20 cellular contexts compared by ENCODE assay signal in the genomic region with DNA sequence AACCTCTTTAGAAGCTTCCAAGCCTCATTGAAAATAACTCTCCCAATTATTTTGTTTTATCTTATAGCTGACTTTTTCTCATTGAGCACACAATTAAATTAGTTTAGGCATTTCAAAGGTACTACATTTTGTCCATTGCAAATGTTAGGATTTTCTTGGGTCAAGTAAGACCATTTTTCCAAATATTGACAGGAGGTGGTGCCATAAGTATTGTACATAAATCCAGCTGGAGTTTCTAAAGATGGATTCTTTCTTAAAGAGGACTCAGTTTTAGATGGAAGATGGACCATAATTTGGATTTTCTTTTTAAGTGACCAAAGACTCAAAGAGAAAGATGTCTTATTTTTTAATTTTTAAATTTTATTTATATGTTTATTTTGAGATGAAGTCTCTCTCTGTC. TPM values are rescaled to one million over a fixed set of nuclear protein-coding genes. Genes with fewer than 3 reads are reported as not detected.
"Had no signal": no experiment of that assay in that cellular context is flagged by ENCODE, and none has a peak within 500 bp of the region (broad histone marks: within the 10 kb centered on the region; RNA-seq: fewer than 3 reads in every experiment).

No MANE protein-coding gene starts in this region.

- H3K27ac Mint-ChIP-seq: activated CD4-positive, alpha-beta T cell treated with anti-CD3 and anti-CD28 coated beads, Interleukin-2, amount 10 ng/mL, durations not matched to agents 7 days and 5 days; activated naive CD8-positive, alpha-beta T cell; activated T-cell treated with anti-CD3 and anti-CD28 coated beads, Interleukin-2, amount 50 U/mL, for 72 hours; naive B cell; neural progenitor cell; stimulated activated naive CD8-positive, alpha-beta T cell treated with anti-CD3 and anti-CD28 coated beads, Interleukin-15, amount 100 ng/mL, for 72 hours; T-helper 2 cell treated with Interferon-gamma antibody and Interleukin-4, amounts not matched to agents 5 μg/mL and 100 μg/mL, for 36 hours had no signal

- H3K9ac ChIP-seq: neural progenitor cell had no signal

- H3K4me3 Mint-ChIP-seq: activated CD4-positive, alpha-beta T cell treated with anti-CD3 and anti-CD28 coated beads, Interleukin-2, amount 10 ng/mL, durations not matched to agents 7 days and 5 days; activated naive CD8-positive, alpha-beta T cell; activated T-cell treated with anti-CD3 and anti-CD28 coated beads, Interleukin-2, amount 50 U/mL, for 72 hours; naive B cell; neural progenitor cell; stimulated activated naive CD8-positive, alpha-beta T cell treated with anti-CD3 and anti-CD28 coated beads, Interleukin-15, amount 100 ng/mL, for 72 hours had no signal

- H3K27me3 ChIP-seq: body of pancreas, neural progenitor cell, ovary, sigmoid colon had no signal

- H3K4me1 Mint-ChIP-seq: neural progenitor cell had no signal

- H3K36me3 Mint-ChIP-seq: naive B cell, neural progenitor cell had no signal

- DNase-seq: activated CD4-positive, alpha-beta T cell treated with anti-CD3 and anti-CD28 coated beads, Interleukin-2, amount 10 ng/mL, durations not matched to agents 7 days and 5 days; activated CD8-positive, alpha-beta memory T cell treated with anti-CD3 and anti-CD28 coated beads, Interleukin-2, amount 50 U/mL, for 48 hours; activated gamma-delta T cell; activated T-cell treated with anti-CD3 and anti-CD28 coated beads, Interleukin-2, amount 50 U/mL, for 72 hours; body of pancreas; central memory CD4-positive, alpha-beta T cell; cortex of kidney; effector memory CD4-positive, alpha-beta T cell; naive B cell; ovary; sigmoid colon; stimulated activated CD4-positive, alpha-beta T cell treated with anti-CD3 and anti-CD28 coated beads, Interleukin-1b, Interleukin-23, amount 100 ng/mL, for 48 hours; stimulated activated naive CD8-positive, alpha-beta T cell treated with anti-CD3 and anti-CD28 coated beads, Interleukin-15, amount 100 ng/mL, for 72 hours had no signal

- H3K27ac ChIP-seq: body of pancreas, neural progenitor cell, ovary, sigmoid colon, thoracic aorta had no signal

- H3K4me3 ChIP-seq: body of pancreas, lung, neural progenitor cell, ovary, sigmoid colon had no signal

- ATAC-seq: activated T-cell treated with anti-CD3 and anti-CD28 coated beads, Interleukin-2, amount 50 U/mL, for 72 hours; body of pancreas; stimulated activated naive CD8-positive, alpha-beta T cell treated with anti-CD3 and anti-CD28 coated beads, Interleukin-15, amount 100 ng/mL, for 72 hours had no signal

- H3K9me3 ChIP-seq: body of pancreas, ovary, sigmoid colon, thoracic aorta had no signal

- H3K9me3 Mint-ChIP-seq: neural progenitor cell had no signal

- H3K36me3 ChIP-seq: neural progenitor cell, ovary, sigmoid colon, thoracic aorta had no signal

- H2AFZ ChIP-seq: neural progenitor cell had no signal

- H3K4me2 ChIP-seq: neural progenitor cell had no signal

- H3K4me1 ChIP-seq: neural progenitor cell had no signal

RNA-seq across cellular contexts. Expression of gene OPN4, which starts 12.3 kb away (rescaled TPM):
- total RNA-seq: activated CD4-positive, alpha-beta T cell treated with anti-CD3 and anti-CD28 coated beads, Interleukin-2, amount 10 ng/mL, durations not matched to agents 7 days and 5 days; activated T-cell treated with anti-CD3 and anti-CD28 coated beads, Interleukin-2, amount 50 U/mL, for 72 hours; body of pancreas; mononuclear cell; ovary; sigmoid colon; thoracic aorta; urinary bladder had no signal
- polyA plus RNA-seq: lung had no signal

RNA-seq across cellular contexts. Expression of gene LDB3, which starts 26.3 kb away (rescaled TPM):
- total RNA-seq: mononuclear cell had no signal
